ENCODE assay signal across 9 cellular contexts in genomic region chr10:22805304-22805703, GRCh38.
DNase-seq lines count a peak whose midpoint lies in the region; ATAC-seq and TF ChIP-seq lines count a peak whose summit lies in the region.
"Had no signal": no experiment of that assay in that cellular context is flagged by ENCODE, and none has a peak within 500 bp of the region (broad histone marks: within the 10 kb centered on the region; RNA-seq: fewer than 3 reads in every experiment).

No MANE protein-coding gene starts in this region.

- H3K4me2 ChIP-seq in IMR-90 (ENCODE audit: low read depth, low read length) = peak overlapping the region; percentile 19; the same call in 1 of the 2 replicates
- peak overlapping the region; percentile 19 for H3K4me2 ChIP-seq in fibroblast of lung (ENCODE audit: extremely low read depth, insufficient read depth, low read length)
- H3K4me2 ChIP-seq in smooth muscle cell = peak overlapping the region; percentile 66

- peak overlapping the region; percentile 45 for H2BK120ac ChIP-seq in IMR-90 (ENCODE audit: low read depth, low read length)

- H3K79me2 ChIP-seq in fibroblast of lung (ENCODE audit: control insufficient read depth, insufficient read depth, low read length) = no peaks in the 10 kb centered on the region
- H3K79me2 ChIP-seq in smooth muscle cell (ENCODE audit: low read depth) = no peaks in the 10 kb centered on the region

- no peak overlapping the region for H2BK5ac ChIP-seq in IMR-90 (ENCODE audit: low read depth, low read length, poor library complexity, severe bottlenecking)

- peak overlapping the region; percentile 4; the same call in 1 of the 2 replicates for H4K91ac ChIP-seq in IMR-90 (ENCODE audit: insufficient read depth, low read depth, low read length)

- no peak overlapping the region for H3K14ac ChIP-seq in IMR-90 (replicated peaks; ENCODE audit: low read depth, low read length)

- no peaks in the 10 kb centered on the region for H3F3A ChIP-seq in smooth muscle cell (ENCODE audit: low read depth)

- TF ChIP-seq EP300 in transverse colon (IDR thresholded peaks at IDR 0.05; ENCODE audit: low read depth) = no peak

- 80% methylated on average over 1 of the region's 4 CpGs; no CpG with 5 or more reads in 1 of the 2 experiments for WGBS in IMR-90 (ENCODE audit: extremely low coverage in 2 of 2, insufficient read length in 1 of 2), 2 experiments
- WGBS in smooth muscle cell (ENCODE audit: low lambda C conversion rate) = 46% methylated on average over 4 of the region's 4 CpGs
- WGBS in transverse colon (ENCODE audit: low coverage in 1 of 2), 2 donors = 26 to 53% methylated on average over 4 of the region's 4 CpGs
- WGBS in prostate gland = 35% methylated on average over 4 of the region's 4 CpGs

- peak; percentile 15; the same call in 1 of the 2 replicates for TF ChIP-seq CTCF in IMR-90 (conservative IDR thresholded peaks at IDR 0.05; ENCODE audit: low read depth, low read length)
- TF ChIP-seq CTCF in fibroblast of lung (conservative IDR thresholded peaks at IDR 0.05 in 1 of 2, IDR thresholded peaks at IDR 0.05 in 1 of 2; ENCODE audit: low read depth in 1 of 2, low read length in 2 of 2) = peak in 1 of 2 donors; percentile 29
- no peak for TF ChIP-seq CTCF in smooth muscle cell (IDR thresholded peaks at IDR 0.05; ENCODE audit: borderline replicate concordance, insufficient read depth, poor library complexity, severe bottlenecking)
- no peak for TF ChIP-seq CTCF in transverse colon (IDR thresholded peaks at IDR 0.05)
- TF ChIP-seq CTCF in prostate gland (IDR thresholded peaks at IDR 0.05) = no peak

- H3K9me1 ChIP-seq in IMR-90 (ENCODE audit: insufficient read depth, low read length) = peaks cover 9% of the 10 kb centered on the region; the same call in 1 of the 2 replicates

- dilution Hi-C loops in IMR-90 (cut with HindIII; ENCODE audit: low sequenced_read_pairs, unreplicated experiment) = no loop called here

- no peak overlapping the region for H2AK9ac ChIP-seq in IMR-90 (replicated peaks; ENCODE audit: low read depth, low read length, poor library complexity)

- H4K20me1 ChIP-seq in IMR-90 (ENCODE audit: insufficient read depth, low read length) (no peaks in the 10 kb centered on the region), fibroblast of lung (ENCODE audit: control insufficient read depth, extremely low read depth, insufficient read depth, low read length) (no peaks in the 10 kb centered on the region), smooth muscle cell (ENCODE audit: low read depth) (no peaks in the 10 kb centered on the region)

- peak overlapping the region; percentile 35 for H2BK20ac ChIP-seq in IMR-90 (ENCODE audit: low read depth, low read length)

- H3K18ac ChIP-seq in IMR-90 (ENCODE audit: low read depth, low read length) = peak overlapping the region; percentile 2; the same call in 1 of the 2 replicates

- H3K4me1 ChIP-seq in IMR-90 (ENCODE audit: control insufficient read depth, insufficient read depth, low read length) (peaks cover 12% of the 10 kb centered on the region), fibroblast of lung (ENCODE audit: control insufficient read depth, extremely low read depth, insufficient read depth, low read length) (peaks cover 15% of the 10 kb centered on the region), smooth muscle cell (ENCODE audit: low read depth) (peaks cover 16% of the 10 kb centered on the region), transverse colon (peaks cover 0 to 13% (median 4%) of the 10 kb centered on the region in 4 donors), prostate gland (replicated peaks) (no peaks in the 10 kb centered on the region)

- H2AFZ ChIP-seq in IMR-90 (replicated peaks; ENCODE audit: low read length, poor library complexity) (no peak overlapping the region), fibroblast of lung (ENCODE audit: low read length) (no peak overlapping the region), smooth muscle cell (ENCODE audit: low read depth) (no peak overlapping the region)

- BruUV-seq in IMR-90 (replicated peaks; lab: Mats Ljungman, UMichigan) = no TSS peak

- POLR2A ChIA-PET in IMR-90 (lab: Charles Lee; ENCODE audit: unreplicated experiment) = interaction anchor here (0.7 kb wide), 1 partner anchor 92 kb away, joined by 4 read pairs; no protein-coding TSS in a partner anchor

- peak overlapping the region; percentile 46 for H2AK5ac ChIP-seq in IMR-90 (ENCODE audit: low read depth, low read length)

- DNase-seq in IMR-90 (peak; percentile 58), NCI-H524 (lab: John Stamatoyannopoulos, UW) (peak; percentile 63 to 89), fibroblast of lung (ENCODE audit: low read depth in 2 of 2) (peak; percentile 65 to 73), smooth muscle cell (lab: John Stamatoyannopoulos, UW; ENCODE audit: unreplicated experiment) (no peak), transverse colon (no peak), prostate gland (ENCODE audit: low spot score) (no peak)
- DNase-seq: activated gamma-delta T cell, left cardiac atrium had no signal

- TF ChIP-seq POLR2A in IMR-90 (IDR thresholded peaks at IDR 0.05; ENCODE audit: low read depth, low read length) (no peak), transverse colon (IDR thresholded peaks at IDR 0.05) (no peak), prostate gland (IDR thresholded peaks at IDR 0.05) (no peak)

- ATAC-seq in IMR-90 (ENCODE audit: low read depth) (peak; percentile 82), GM19452 (IDR thresholded peaks at IDR 0.05; ENCODE audit: unreplicated experiment) (no peak)

- H3K9me3 ChIP-seq in IMR-90 (ENCODE audit: control insufficient read depth, insufficient read depth, low read length) (no peaks in the 10 kb centered on the region), fibroblast of lung (ENCODE audit: control insufficient read depth, insufficient read depth, low read depth, low read length) (no peaks in the 10 kb centered on the region), smooth muscle cell (replicated peaks; ENCODE audit: low read depth) (no peaks in the 10 kb centered on the region), transverse colon (no peaks in the 10 kb centered on the region), prostate gland (no peaks in the 10 kb centered on the region)

- H3K36me3 ChIP-seq in IMR-90 (ENCODE audit: control insufficient read depth, insufficient read depth, low read length) (no peaks in the 10 kb centered on the region), fibroblast of lung (ENCODE audit: control insufficient read depth, insufficient read depth, low read length) (no peaks in the 10 kb centered on the region), smooth muscle cell (ENCODE audit: low read depth) (no peaks in the 10 kb centered on the region), transverse colon (no peaks in the 10 kb centered on the region), prostate gland (no peaks in the 10 kb centered on the region)

- no peak overlapping the region for H3K4me3 ChIP-seq in IMR-90 (ENCODE audit: insufficient read depth, low read depth, low read length)
- H3K4me3 ChIP-seq in fibroblast of lung (replicated peaks in 1 of 4; ENCODE audit: control extremely low read depth in 1 of 4, insufficient read depth in 1 of 4, low read depth in 3 of 4, low read length in 4 of 4) = no peak overlapping the region
- H3K4me3 ChIP-seq in smooth muscle cell = no peak overlapping the region
- no peak overlapping the region for H3K4me3 ChIP-seq in transverse colon
- H3K4me3 ChIP-seq in prostate gland = no peak overlapping the region

- no peak overlapping the region for H3K9ac ChIP-seq in IMR-90 (ENCODE audit: low read depth, low read length)
- H3K9ac ChIP-seq in fibroblast of lung (ENCODE audit: insufficient read depth, low read length) = no peak overlapping the region
- H3K9ac ChIP-seq in smooth muscle cell (ENCODE audit: low read depth) = no peak overlapping the region

- H3K23ac ChIP-seq in IMR-90 (ENCODE audit: low read depth, low read length) = no peak overlapping the region

- 0 out of 2 replicates have a peak, but pooled peaks have one; percentile 28 for TF ChIP-seq RAD21 in IMR-90 (IDR thresholded peaks at IDR 0.05; ENCODE audit: low read length)

- intact Hi-C loops in IMR-90 (cut with micrococcal nuclease) (loop anchor here (10.0 kb wide), 1 partner anchor 91 kb away; the partner anchor contains the start of gene PIP4K2A), transverse colon (cut with DNase I; ENCODE audit: low total_unique reads) (no loop called here), prostate gland (cut with DNase I) (no loop called here)

- H3K27me3 ChIP-seq in IMR-90 (ENCODE audit: control insufficient read depth, insufficient read depth, low read length) (no peaks in the 10 kb centered on the region), fibroblast of lung (ENCODE audit: control insufficient read depth, insufficient read depth, low read length) (no peaks in the 10 kb centered on the region), smooth muscle cell (ENCODE audit: low read depth) (no peaks in the 10 kb centered on the region), transverse colon (no peaks in the 10 kb centered on the region), prostate gland (replicated peaks; ENCODE audit: insufficient read depth) (no peaks in the 10 kb centered on the region)

- no peak overlapping the region for H3K56ac ChIP-seq in IMR-90 (ENCODE audit: extremely low read depth, insufficient read depth, low read length)

- no peak overlapping the region for H4K5ac ChIP-seq in IMR-90 (ENCODE audit: low read depth, low read length)

- no peaks in the 10 kb centered on the region for H3K79me1 ChIP-seq in IMR-90 (ENCODE audit: low read depth in 1 of 2, low read length in 2 of 2)

- CTCF ChIA-PET in IMR-90 (lab: Yijun Ruan, JAX) = no interaction called here

- peak overlapping the region; percentile 5; the same call in 2 of the 3 replicates for H2BK15ac ChIP-seq in IMR-90 (ENCODE audit: low read depth, low read length)

- in situ Hi-C loops in IMR-90 (cut with MboI; ENCODE audit: low sequenced_read_pairs) = loop anchor here (25.0 kb wide), 1 partner anchor 218 kb away; no protein-coding TSS in a partner anchor
- in situ Hi-C loops in transverse colon (cut with MboI; ENCODE audit: low pct_ligation_motif_present in 1 of 4, low pct_unique_long_range_greater_than_20kb in 1 of 4, low sequenced_read_pairs in 3 of 4) = no loop called here

- H3K27ac ChIP-seq in IMR-90 (ENCODE audit: insufficient read depth, low read length) (no peak overlapping the region), fibroblast of lung (ENCODE audit: insufficient read depth, low read length) (no peak overlapping the region), smooth muscle cell (ENCODE audit: low read depth) (no peak overlapping the region), transverse colon (no peak overlapping the region), prostate gland (no peak overlapping the region)

- H4K8ac ChIP-seq in IMR-90 (ENCODE audit: low read depth in 2 of 2, low read length in 2 of 2) = peak overlapping the region in 1 of 2 experiments; percentile 1; a peak in 1 of 4 replicates

- H3K4ac ChIP-seq in IMR-90 (ENCODE audit: low read depth, low read length) = peak overlapping the region; percentile 46

TF ChIP-seq in IMR-90, 13 proteins besides CTCF, POLR2A, EP300 and RAD21 (continues in another document):
- no peak for TF ChIP-seq RFX5 (IDR thresholded peaks at IDR 0.05; ENCODE audit: low read depth, low read length)
- TF ChIP-seq BHLHE40 (IDR thresholded peaks at IDR 0.05; ENCODE audit: low read depth, low read length) = peak; percentile 85
- TF ChIP-seq CEBPB (IDR thresholded peaks at IDR 0.05; ENCODE audit: low read depth, low read length) = no peak
- no peak for TF ChIP-seq MAZ (IDR thresholded peaks at IDR 0.05; ENCODE audit: borderline replicate concordance, low read depth, low read length)
- TF ChIP-seq CHD1 (IDR thresholded peaks at IDR 0.05; ENCODE audit: low read depth, low read length) = no peak

Comparison
In these comparisons a context has a peak if more than half of its experiments do, and no peak if none do; other contexts are left out.
1. DNase-seq: peak in IMR-90 (single experiment), NCI-H524 (2 of 2) and fibroblast of lung (2 of 2); none in smooth muscle cell (single experiment), transverse colon (single experiment) and prostate gland (single experiment).
2. Peak in every context shown above with its lines, with median percentiles within 50 percentile points of each other: H3K4me2 ChIP-seq.